ENCODE assay signal across 12 cellular contexts in the genomic region with DNA sequence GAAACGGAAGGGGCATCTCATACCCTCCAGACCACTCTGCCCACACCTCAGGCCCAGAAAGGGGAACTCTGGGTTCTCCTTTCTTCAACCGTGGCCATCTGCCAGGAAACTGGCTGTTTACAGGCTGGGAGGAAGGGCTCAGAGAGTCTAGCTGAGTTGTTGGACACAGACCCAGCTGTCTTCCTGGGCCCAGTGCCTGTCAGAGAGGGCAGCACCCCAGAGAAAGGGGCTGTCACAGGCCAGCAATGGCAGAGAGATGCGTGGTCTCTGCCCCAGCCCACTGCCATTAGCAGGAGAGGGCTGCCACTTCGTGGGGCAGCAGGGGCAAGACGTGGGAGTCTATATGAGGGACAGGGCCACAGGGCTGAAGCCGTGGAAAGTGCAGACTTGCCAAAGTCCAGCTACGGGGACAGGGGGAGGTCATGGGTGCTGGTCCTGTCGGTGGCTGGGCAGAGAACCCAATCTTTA. TPM values are rescaled to one million over a fixed set of nuclear protein-coding genes. Genes with fewer than 3 reads are reported as not detected.
DNase-seq lines count a peak whose midpoint lies in the region; ATAC-seq and TF ChIP-seq lines count a peak whose summit lies in the region.
"Had no signal": no experiment of that assay in that cellular context is flagged by ENCODE, and none has a peak within 500 bp of the region (broad histone marks: within the 10 kb centered on the region; RNA-seq: fewer than 3 reads in every experiment).

No MANE protein-coding gene starts in this region.

- no peaks in the 10 kb centered on the region for H3K4me1 Mint-ChIP-seq in activated CD8-positive, alpha-beta memory T cell treated with anti-CD3 and anti-CD28 coated beads, Interleukin-2, amount 10 ng/mL, durations not matched to agents 7 days and 5 days
- H3K4me1 Mint-ChIP-seq: activated T-helper 17 cell treated with anti-CD3 and anti-CD28 coated beads, Interleukin-2, amount 50 U/mL, for 72 hours had no signal

- H3K27ac Mint-ChIP-seq in activated CD8-positive, alpha-beta memory T cell treated with anti-CD3 and anti-CD28 coated beads, Interleukin-2, amount 10 ng/mL, durations not matched to agents 7 days and 5 days, result no peak overlapping the region
- H3K27ac Mint-ChIP-seq: activated T-helper 17 cell treated with anti-CD3 and anti-CD28 coated beads, Interleukin-2, amount 50 U/mL, for 72 hours had no signal

- H3K27me3 ChIP-seq in gastroesophageal sphincter (peaks cover 13% of the 10 kb centered on the region), brain microvascular endothelial cell (replicated peaks) (no peaks in the 10 kb centered on the region)

- H3K4me3 ChIP-seq in gastroesophageal sphincter, result no peak overlapping the region
- no peak overlapping the region for H3K4me3 ChIP-seq in brain microvascular endothelial cell (ENCODE audit: low read depth, low read length)

- TF ChIP-seq CTCF in gastroesophageal sphincter (IDR thresholded peaks at IDR 0.05), result no peak
- TF ChIP-seq CTCF in brain microvascular endothelial cell (IDR thresholded peaks at IDR 0.05; ENCODE audit: low read depth, low read length, missing control alignments), result no peak

- DNase-seq in NOMO-1 (lab: John Stamatoyannopoulos, UW; ENCODE audit: unreplicated experiment in 2 of 2) (peak; percentile 88 to 89), posterior vena cava (ENCODE audit: low spot score) (peak; percentile 86), NCI-H526 (lab: John Stamatoyannopoulos, UW) (no peak), NCI-H2029 treated with DMSO at 0.1 percent for 48 hours (lab: John Stamatoyannopoulos, UW) (no peak), brain microvascular endothelial cell (no peak)
- DNase-seq in activated CD8-positive, alpha-beta memory T cell treated with anti-CD3 and anti-CD28 coated beads, Interleukin-2, amount 10 ng/mL, durations not matched to agents 7 days and 5 days, result no peak
- DNase-seq: Caco-2, NCI-H2171 had no signal

- no peak for TF ChIP-seq EP300 in gastroesophageal sphincter (IDR thresholded peaks at IDR 0.05)

- H3K27me3 Mint-ChIP-seq in activated CD8-positive, alpha-beta memory T cell treated with anti-CD3 and anti-CD28 coated beads, Interleukin-2, amount 10 ng/mL, durations not matched to agents 7 days and 5 days, result peaks cover 9% of the 10 kb centered on the region

- CTCF ChIA-PET in activated CD8-positive, alpha-beta memory T cell treated with anti-CD3 and anti-CD28 coated beads, Interleukin-2, amount 10 ng/mL, durations not matched to agents 7 days and 5 days (lab: Charles Lee), result interaction anchor here (1.5 kb wide), 1 partner anchor 230 kb away, joined by 3 read pairs; no protein-coding TSS in a partner anchor

- no peak overlapping the region for H3K27ac ChIP-seq in gastroesophageal sphincter
- no peak overlapping the region for H3K27ac ChIP-seq in brain microvascular endothelial cell

- TF ChIP-seq POLR2A in gastroesophageal sphincter (IDR thresholded peaks at IDR 0.05), result no peak

- no peaks in the 10 kb centered on the region for H3K36me3 Mint-ChIP-seq in activated CD8-positive, alpha-beta memory T cell treated with anti-CD3 and anti-CD28 coated beads, Interleukin-2, amount 10 ng/mL, durations not matched to agents 7 days and 5 days

- H3K9me3 ChIP-seq in gastroesophageal sphincter, result peaks cover 0 to 18% (median 0%) of the 10 kb centered on the region in 3 donors
- H3K9me3 ChIP-seq: Caco-2 had no signal

- H3K4me3 Mint-ChIP-seq in activated CD8-positive, alpha-beta memory T cell treated with anti-CD3 and anti-CD28 coated beads, Interleukin-2, amount 10 ng/mL, durations not matched to agents 7 days and 5 days, result no peak overlapping the region
- H3K4me3 Mint-ChIP-seq: activated T-helper 17 cell treated with anti-CD3 and anti-CD28 coated beads, Interleukin-2, amount 50 U/mL, for 72 hours had no signal

- in situ Hi-C loops in brain microvascular endothelial cell (cut with HindIII; ENCODE audit: low pct_ligation_motif_present, low sequenced_read_pairs), result no loop called here

- intact Hi-C loops in posterior vena cava (cut with DNase I), result no loop called here

- H3K36me3 ChIP-seq in gastroesophageal sphincter (no peaks in the 10 kb centered on the region), brain microvascular endothelial cell (replicated peaks) (no peaks in the 10 kb centered on the region)

- no peaks in the 10 kb centered on the region for H3K9me3 Mint-ChIP-seq in activated CD8-positive, alpha-beta memory T cell treated with anti-CD3 and anti-CD28 coated beads, Interleukin-2, amount 10 ng/mL, durations not matched to agents 7 days and 5 days (ENCODE audit: low read depth)
- H3K9me3 Mint-ChIP-seq: activated T-helper 17 cell treated with anti-CD3 and anti-CD28 coated beads, Interleukin-2, amount 50 U/mL, for 72 hours had no signal

- H3K4me1 ChIP-seq in gastroesophageal sphincter, result no peaks in the 10 kb centered on the region

- ATAC-seq in GM18861 (IDR thresholded peaks at IDR 0.05; ENCODE audit: unreplicated experiment) (peak; percentile 50), gastroesophageal sphincter (peak; percentile 50)
- ATAC-seq in activated CD8-positive, alpha-beta memory T cell treated with anti-CD3 and anti-CD28 coated beads, Interleukin-2, amount 10 ng/mL, durations not matched to agents 7 days and 5 days, result no peak
- ATAC-seq: activated T-helper 17 cell treated with anti-CD3 and anti-CD28 coated beads, Interleukin-2, amount 50 U/mL, for 72 hours had no signal

- WGBS in gastroesophageal sphincter (ENCODE audit: low coverage in 1 of 2), 2 donors, result 76 to 80% methylated on average over 1 to 3 of the region's 8 CpGs

RNA-seq across cellular contexts. Expression of gene GRID1, which starts 11.0 kb away (rescaled TPM):
- total RNA-seq in gastroesophageal sphincter (1 to 10 TPM; 1.2 to 2.7 (median 1.7) TPM), posterior vena cava (1 to 10 TPM; 4.4 to 5.6 TPM)
- total RNA-seq in activated CD8-positive, alpha-beta memory T cell treated with anti-CD3 and anti-CD28 coated beads, Interleukin-2, amount 10 ng/mL, durations not matched to agents 7 days and 5 days, result not detected
- total RNA-seq: activated T-helper 17 cell treated with anti-CD3 and anti-CD28 coated beads, Interleukin-2, amount 50 U/mL, for 72 hours; T-helper 1 cell treated with Interleukin-12 subunit alpha and Interleukin-12 subunit beta and Interleukin-4 antibody, amounts not matched to agents 30 ng/mL and 1 ng/mL, for 36 hours had no signal

Comparison
In these comparisons a context has a peak if more than half of its experiments do, and no peak if none do; other contexts are left out.
1. DNase-seq: peak in NOMO-1 (2 of 2) and posterior vena cava (single experiment); none in NCI-H526 (0 of 2), NCI-H2029 treated with DMSO at 0.1 percent for 48 hours (single experiment), activated CD8-positive, alpha-beta memory T cell treated with anti-CD3 and anti-CD28 coated beads, Interleukin-2, amount 10 ng/mL, durations not matched to agents 7 days and 5 days (single experiment) and brain microvascular endothelial cell (single experiment).